In genomic region chr1:168709407-168709891, GRCh38 we compare ENCODE assay signal across 10 cellular contexts. TPM values are rescaled to one million over a fixed set of nuclear protein-coding genes. Genes with fewer than 3 reads are reported as not detected.
DNase-seq lines count a peak whose midpoint lies in the region; ATAC-seq, FAIRE-seq and TF ChIP-seq lines count a peak whose summit lies in the region.
"Had no signal": no experiment of that assay in that cellular context is flagged by ENCODE, and none has a peak within 500 bp of the region (broad histone marks: within the 10 kb centered on the region; RNA-seq: fewer than 3 reads in every experiment).

No MANE protein-coding gene starts in this region.

- H3K9me3 Mint-ChIP-seq in chondrocyte (ENCODE audit: low read depth) (peaks cover 7% of the 10 kb centered on the region), WTC11 (peaks cover 4% of the 10 kb centered on the region; the same call in 1 of the 2 replicates)

- H2AFZ ChIP-seq in HepG2 (ENCODE audit: low read length), result no peak overlapping the region

- H3K9me3 ChIP-seq in MG63 (peaks cover 6% of the 10 kb centered on the region), HepG2 (ENCODE audit: low read length) (no peaks in the 10 kb centered on the region), transverse colon (no peaks in the 10 kb centered on the region)

- H3K36me3 Mint-ChIP-seq in chondrocyte (ENCODE audit: low read depth), result no peaks in the 10 kb centered on the region
- no peaks in the 10 kb centered on the region for H3K36me3 Mint-ChIP-seq in WTC11

- in situ Hi-C loops in HepG2 (cut with HindIII; ENCODE audit: extremely low pct_ligation_motif_present, low pct_unique_long_range_greater_than_20kb), result no loop called here
- in situ Hi-C loops in transverse colon (cut with MboI; ENCODE audit: low pct_ligation_motif_present in 1 of 4, low pct_unique_long_range_greater_than_20kb in 1 of 4, low sequenced_read_pairs in 3 of 4), result no loop called here

- intact Hi-C loops in HepG2 (cut with micrococcal nuclease; ENCODE audit: unreplicated experiment), result no loop called here
- intact Hi-C loops in transverse colon (cut with DNase I; ENCODE audit: low total_unique reads), result no loop called here

- peaks cover 15% of the 10 kb centered on the region for H3K4me1 ChIP-seq in HepG2 (ENCODE audit: insufficient read depth, low read length)
- peaks cover 2 to 29% (median 24%) of the 10 kb centered on the region in 4 donors for H3K4me1 ChIP-seq in transverse colon

- no peak for TF ChIP-seq EP300 in HepG2 (IDR thresholded peaks at IDR 0.05; ENCODE audit: low read depth in 2 of 2, low read length in 2 of 2)
- TF ChIP-seq EP300 in HepG2 (CRISPR knock-in tag; IDR thresholded peaks at IDR 0.05; ENCODE audit: borderline replicate concordance), result no peak
- no peak for TF ChIP-seq EP300 in transverse colon (IDR thresholded peaks at IDR 0.05; ENCODE audit: low read depth)

- ATAC-seq in HepG2 (peak; percentile 60), WTC11 (no peak), HG02885 (IDR thresholded peaks at IDR 0.05; ENCODE audit: poor library complexity, unreplicated experiment) (no peak), GM21717 (IDR thresholded peaks at IDR 0.05; ENCODE audit: unreplicated experiment) (no peak), GM19397 (IDR thresholded peaks at IDR 0.05; ENCODE audit: unreplicated experiment) (no peak)

- no peaks in the 10 kb centered on the region for H3K27me3 Mint-ChIP-seq in chondrocyte (ENCODE audit: low read depth)
- H3K27me3 Mint-ChIP-seq in WTC11 (ENCODE audit: low read depth), result no peaks in the 10 kb centered on the region

- no peak overlapping the region for H3K27ac ChIP-seq in HepG2 (ENCODE audit: extremely low read length, insufficient read depth, low read length)
- peak overlapping the region; percentile 65 to 78 (median 74) for H3K27ac ChIP-seq in transverse colon

- BruUV-seq in HepG2 (replicated peaks; lab: Mats Ljungman, UMichigan), result no TSS peak

- TF ChIP-seq POLR2A in HepG2 (IDR thresholded peaks at IDR 0.05; ENCODE audit: insufficient read depth in 1 of 2, low read depth in 2 of 2, low read length in 2 of 2), result no peak
- TF ChIP-seq POLR2A in transverse colon (IDR thresholded peaks at IDR 0.05), result no peak

- peak overlapping the region; percentile 100 for H3K27ac Mint-ChIP-seq in chondrocyte (ENCODE audit: unreplicated experiment)
- no peak overlapping the region for H3K27ac Mint-ChIP-seq in WTC11

- H3K4me2 ChIP-seq in HepG2 (ENCODE audit: low read depth, low read length), result peak overlapping the region; percentile 56

- H3K36me3 ChIP-seq in MG63, result no peaks in the 10 kb centered on the region
- H3K36me3 ChIP-seq in HepG2 (replicated peaks in 1 of 2; ENCODE audit: control insufficient read depth in 1 of 2, insufficient read depth in 2 of 2, low read length in 2 of 2), result no peaks in the 10 kb centered on the region
- H3K36me3 ChIP-seq in transverse colon, result no peaks in the 10 kb centered on the region

- DNase-seq in MG63 (peak; percentile 79), chondrocyte (ENCODE audit: low spot score) (no peak), HepG2 (ENCODE audit: low spot score) (no peak), transverse colon (no peak), WTC11 (ENCODE audit: low spot score) (no peak)
- DNase-seq: effector CD4-positive, alpha-beta T cell; SHP77 treated with DMSO at 0.1 percent for 48 hours had no signal

- H4K20me1 ChIP-seq in HepG2 (ENCODE audit: insufficient read depth, low read length), result no peaks in the 10 kb centered on the region

- H3K79me2 ChIP-seq in HepG2 (ENCODE audit: insufficient read depth, low read length), result no peaks in the 10 kb centered on the region

- TF ChIP-seq RAD21 in HepG2 (CRISPR knock-in tag; IDR thresholded peaks at IDR 0.05), result no peak

- no peaks in the 10 kb centered on the region for H3K27me3 ChIP-seq in MG63
- peaks cover 0 to 5% of the 10 kb centered on the region in 2 experiments; a peak in 3 of 5 replicates for H3K27me3 ChIP-seq in HepG2 (ENCODE audit: control insufficient read depth in 1 of 2, insufficient read depth in 2 of 2, low read length in 2 of 2)
- H3K27me3 ChIP-seq in transverse colon, result no peaks in the 10 kb centered on the region

- TF ChIP-seq CTCF in chondrocyte (IDR thresholded peaks at IDR 0.05), result no peak
- no peak for TF ChIP-seq CTCF in HepG2 (CRISPR knock-in tag; IDR thresholded peaks at IDR 0.05)
- TF ChIP-seq CTCF in transverse colon (IDR thresholded peaks at IDR 0.05), result no peak
- no peak for TF ChIP-seq CTCF in WTC11 (IDR thresholded peaks at IDR 0.05)

- no peak overlapping the region for H3K9ac ChIP-seq in HepG2 (ENCODE audit: insufficient read depth, low read depth, low read length)

- H3K4me1 Mint-ChIP-seq in chondrocyte (ENCODE audit: low read depth) (peaks cover 42% of the 10 kb centered on the region), WTC11 (no peaks in the 10 kb centered on the region)

- H3K4me3 Mint-ChIP-seq in chondrocyte (ENCODE audit: unreplicated experiment) (peak overlapping the region; percentile 57), WTC11 (no peak overlapping the region)

- 7% methylated on average over 7 of the region's 7 CpGs for WGBS in HepG2 (ENCODE audit: low lambda C conversion rate)
- 16 to 22% methylated on average over 3 to 7 of the region's 7 CpGs for WGBS in transverse colon (ENCODE audit: low coverage in 1 of 2), 2 donors

- CTCF ChIA-PET in HepG2 (lab: Yijun Ruan, JAX; ENCODE audit: low intra/inter-chr PET ratio, low total read pairs), result no interaction called here
- CTCF ChIA-PET in WTC11 (lab: Charles Lee), result no interaction called here

- H3K4me3 ChIP-seq in MG63, result no peak overlapping the region
- no peak overlapping the region for H3K4me3 ChIP-seq in HepG2 (replicated peaks in 1 of 3; ENCODE audit: insufficient read depth in 1 of 3, low read depth in 2 of 3, low read length in 3 of 3)
- no peak overlapping the region for H3K4me3 ChIP-seq in transverse colon

- POLR2A ChIA-PET in HepG2 (lab: Yijun Ruan, JAX) (interaction anchor here (1.4 kb wide), 1 partner anchor 20 kb away, joined by 4 read pairs; no protein-coding TSS in a partner anchor), WTC11 (lab: Charles Lee) (no interaction called here)

- no peak for FAIRE-seq in HepG2 (lab: Jason Lieb, UNC)

TF ChIP-seq in HepG2, 621 proteins besides CTCF, POLR2A, EP300 and RAD21:
- TF ChIP-seq ELF1 (CRISPR knock-in tag; IDR thresholded peaks at IDR 0.05) (no peak), CEBPG (CRISPR knock-in tag; IDR thresholded peaks at IDR 0.05) (no peak)

TF ChIP-seq in WTC11, 78 proteins besides CTCF, POLR2A, EP300 and RAD21 (continues in another document):
- no peak for TF ChIP-seq ERG (CRISPR knock-in tag; IDR thresholded peaks at IDR 0.05)

RNA-seq across cellular contexts. Expression of gene DPT, which starts 19.6 kb away (rescaled TPM):
- total RNA-seq in MG63 (2014; rRNA removed; shearing (Covaris generic); ENCODE audit: low replicate concordance), result not detected in 2 replicates
- total RNA-seq in chondrocyte (11.3 to 30.2 TPM (median 13.0 TPM) in 3 replicates), HepG2 (2016; rRNA removed; fragmentation: Illumina TruSeq; extraction: Trizol) (not detected in 2 replicates), transverse colon (100 to 1,000 TPM in 1 of 4 donors, 10 to 100 TPM in 3; 25.8 to 122 (median 59.8) TPM), WTC11 (2021) (0.11 TPM in 1 of 3 replicates, not detected in the others)
- total RNA-seq in HepG2 (2016; cell fraction: cytosol; rRNA removed; fragmentation: Illumina TruSeq; extraction: Trizol; ENCODE audit: low read depth), result not detected in 2 replicates
- total RNA-seq in HepG2 (2016; cell fraction: insoluble cytoplasmic fraction; rRNA removed; fragmentation: Illumina TruSeq; extraction: Trizol), result not detected in 2 replicates
- total RNA-seq in HepG2 (2016; cell fraction: membrane; rRNA removed; fragmentation: Illumina TruSeq; extraction: Trizol), result not detected in 2 replicates
- not detected in 2 replicates for total RNA-seq in HepG2 (2016; cell fraction: nucleus; rRNA removed; fragmentation: Illumina TruSeq; extraction: Trizol)
- polyA plus RNA-seq in HepG2 (2011; rRNA removed), result 0.04 TPM in 1 of 2 replicates, not detected in the other
- not detected in 2 replicates for polyA plus RNA-seq in HepG2 (2011; cell fraction: cytosol; rRNA removed)
- not detected in 2 replicates for polyA plus RNA-seq in HepG2 (2011; cell fraction: nucleus; rRNA removed)
- polyA plus RNA-seq in HepG2 (2012), result not detected in 2 replicates
- polyA plus RNA-seq in HepG2 (2016; cell fraction: cytosol; fragmentation: Illumina TruSeq; extraction: Trizol; ENCODE audit: low read depth), result not detected in 2 replicates
- not detected in 2 replicates for polyA plus RNA-seq in HepG2 (2016; cell fraction: insoluble cytoplasmic fraction; fragmentation: Illumina TruSeq; extraction: Trizol; ENCODE audit: low read depth)
- not detected in 2 replicates for polyA plus RNA-seq in HepG2 (2016; cell fraction: membrane; fragmentation: Illumina TruSeq; extraction: Trizol; ENCODE audit: low read depth)
- not detected in 2 replicates for polyA plus RNA-seq in HepG2 (2016; cell fraction: nucleus; fragmentation: Illumina TruSeq; extraction: Trizol; ENCODE audit: insufficient read depth, low read depth)
- polyA minus RNA-seq in HepG2 (2011; rRNA and poly(A)+ RNA removed; ENCODE audit: low replicate concordance), result not detected in 2 replicates
- not detected in 2 replicates for polyA minus RNA-seq in HepG2 (2011; cell fraction: cytosol; rRNA and poly(A)+ RNA removed)
- polyA minus RNA-seq in HepG2 (2011; cell fraction: nucleus; rRNA and poly(A)+ RNA removed), result not detected in 2 replicates

Comparison
In these comparisons a context has a peak if more than half of its experiments do, and no peak if none do; other contexts are left out.
1. RNA of gene DPT, which starts 19.6 kb away (total RNA-seq): 25.8 to 122 TPM in transverse colon and 11.3 to 30.2 TPM in chondrocyte; 0.11 TPM in WTC11, not detected in MG63 and not detected in HepG2; every median in the first group is over 10 times any median in the second.